5 cellular contexts compared by ENCODE assay signal in genomic region chr16:14544846-14545245, GRCh38.
DNase-seq lines count a peak whose midpoint lies in the region; ATAC-seq and TF ChIP-seq lines count a peak whose summit lies in the region.
"Not testable (repeated sequence)": the region's sequence is repeated elsewhere in the genome, so short reads cannot be mapped to it uniquely, and the experiment has no call there.

No MANE protein-coding gene starts in this region.

- H3K4me3 ChIP-seq in body of pancreas, hepatocyte, right lobe of liver: not testable (repeated sequence)

- not testable (repeated sequence) for H4K5ac ChIP-seq in H9 (ENCODE audit: insufficient read length, low read depth, low read length)

- H2BK120ac ChIP-seq in H9 (ENCODE audit: low read depth, low read length, poor library complexity, severe bottlenecking): not testable (repeated sequence)

- not testable (repeated sequence) for H3K27me3 Mint-ChIP-seq in H9 (ENCODE audit: low read depth); stimulated activated naive B cell treated with anti-CD40 and anti-IgM and Interleukin-4, amounts not matched to agents 10 μg/mL and 1 μg/mL and 100 μg/mL, for 72 hours

- H3K9me3 ChIP-seq in H9 (ENCODE audit: control insufficient read depth, low read depth, low read length); body of pancreas; right lobe of liver: not testable (repeated sequence)
- peaks cover 14% of the 10 kb centered on the region for H3K9me3 ChIP-seq in hepatocyte (ENCODE audit: low read depth)

- H3K36me3 Mint-ChIP-seq in H9 (ENCODE audit: insufficient read depth in 1 of 3, low read depth in 3 of 3): peaks cover 27 to 53% (median 29%) of the 10 kb centered on the region in 3 experiments
- peaks cover 38 to 56% of the 10 kb centered on the region in 2 donors for H3K36me3 Mint-ChIP-seq in stimulated activated naive B cell treated with anti-CD40 and anti-IgM and Interleukin-4, amounts not matched to agents 10 μg/mL and 1 μg/mL and 100 μg/mL, for 72 hours

- not testable (repeated sequence) for H3K27ac ChIP-seq in H9 (ENCODE audit: insufficient read length, low read depth, low read length)
- peak overlapping the region in 3 of 4 donors; percentile 25 to 47 (median 44) for H3K27ac ChIP-seq in body of pancreas
- peak overlapping the region; percentile 47 for H3K27ac ChIP-seq in hepatocyte
- H3K27ac ChIP-seq in right lobe of liver: peak overlapping the region in 2 of 3 donors; percentile 21 to 59

- H3K9ac ChIP-seq in H9 (ENCODE audit: extremely low read depth, insufficient read length, low read length): not testable (repeated sequence)

- H4K20me1 ChIP-seq in H9 (ENCODE audit: control insufficient read depth, insufficient read depth, insufficient read length); hepatocyte (ENCODE audit: insufficient read depth, poor library complexity, severe bottlenecking): not testable (repeated sequence)

- H2AK5ac ChIP-seq in H9 (ENCODE audit: insufficient read length, low read length): not testable (repeated sequence)

- not testable (repeated sequence) for H3K36me3 ChIP-seq in body of pancreas (replicated peaks in 1 of 2; ENCODE audit: insufficient read depth in 1 of 2, low read depth in 2 of 2); hepatocyte (replicated peaks; ENCODE audit: insufficient read depth, low read depth); right lobe of liver

- H3K9me2 ChIP-seq in hepatocyte (replicated peaks; ENCODE audit: insufficient read depth): not testable (repeated sequence)

- not testable (repeated sequence) for DNase-seq in H9; body of pancreas; hepatocyte (ENCODE audit: low spot score); right lobe of liver; stimulated activated naive B cell treated with anti-CD40 and anti-IgM and Interleukin-4, amounts not matched to agents 10 μg/mL and 1 μg/mL and 100 μg/mL, for 72 hours

- not testable (repeated sequence) for H3K9me3 Mint-ChIP-seq in H9; stimulated activated naive B cell treated with anti-CD40 and anti-IgM and Interleukin-4, amounts not matched to agents 10 μg/mL and 1 μg/mL and 100 μg/mL, for 72 hours

- H3K23me2 ChIP-seq in H9 (ENCODE audit: insufficient read length, low read depth, low read length, poor library complexity, severe bottlenecking): not testable (repeated sequence)

- not testable (repeated sequence) for H4K91ac ChIP-seq in H9 (ENCODE audit: insufficient read length, low read depth, low read length)

- not testable (repeated sequence) for H3K4me1 ChIP-seq in H9 (ENCODE audit: insufficient read depth, low read length); hepatocyte (ENCODE audit: insufficient read depth)
- H3K4me1 ChIP-seq in body of pancreas: peaks cover 46% of the 10 kb centered on the region
- peaks cover 0 to 23% (median 7%) of the 10 kb centered on the region in 4 donors for H3K4me1 ChIP-seq in right lobe of liver

- H3K27ac Mint-ChIP-seq in H9: peak overlapping the region in 2 of 3 experiments; percentile 49 to 77; a peak in 2 of 7 replicates
- peak overlapping the region; percentile 37 for H3K27ac Mint-ChIP-seq in stimulated activated naive B cell treated with anti-CD40 and anti-IgM and Interleukin-4, amounts not matched to agents 10 μg/mL and 1 μg/mL and 100 μg/mL, for 72 hours

- not testable (repeated sequence) for H3K56ac ChIP-seq in H9 (ENCODE audit: insufficient read length, low read depth, low read length)

- not testable (repeated sequence) for H2AFZ ChIP-seq in H9 (ENCODE audit: low read length); hepatocyte

- intact Hi-C loops in body of pancreas (cut with DNase I); right lobe of liver (cut with DNase I): not testable (repeated sequence)

- H3K23ac ChIP-seq in H9 (ENCODE audit: insufficient read length, low read depth, low read length): not testable (repeated sequence)

- not testable (repeated sequence) for H4K8ac ChIP-seq in H9 (replicated peaks; ENCODE audit: insufficient read length, low read depth, low read length)

- not testable (repeated sequence) for ATAC-seq in body of pancreas; right lobe of liver; stimulated activated naive B cell treated with anti-CD40 and anti-IgM and Interleukin-4, amounts not matched to agents 10 μg/mL and 1 μg/mL and 100 μg/mL, for 72 hours (replicated peaks)

- H3K79me2 ChIP-seq in H9 (ENCODE audit: insufficient read depth, low read length): not testable (repeated sequence)
- H3K79me2 ChIP-seq in hepatocyte: peaks cover 11% of the 10 kb centered on the region

- not testable (repeated sequence) for TF ChIP-seq CTCF in H9 (conservative IDR thresholded peaks at IDR 0.05); body of pancreas (IDR thresholded peaks at IDR 0.05); hepatocyte (IDR thresholded peaks at IDR 0.05; ENCODE audit: poor library complexity); right lobe of liver (IDR thresholded peaks at IDR 0.05)

- not testable (repeated sequence) for H3K18ac ChIP-seq in H9 (ENCODE audit: insufficient read length, low read depth, low read length)

- not testable (repeated sequence) for H2BK20ac ChIP-seq in H9 (ENCODE audit: low read depth, low read length, poor library complexity, severe bottlenecking)

- not testable (repeated sequence) for TF ChIP-seq POLR2A in body of pancreas (IDR thresholded peaks at IDR 0.05); right lobe of liver (IDR thresholded peaks at IDR 0.05)

- not testable (repeated sequence) for H2BK15ac ChIP-seq in H9 (ENCODE audit: low read depth, low read length)

- H3K79me1 ChIP-seq in H9 (ENCODE audit: insufficient read depth, low read depth, low read length, poor library complexity, severe bottlenecking): not testable (repeated sequence)

- not testable (repeated sequence) for H3K4me2 ChIP-seq in H9 (ENCODE audit: insufficient read depth, insufficient read length, low read length)
- peak overlapping the region; percentile 38 for H3K4me2 ChIP-seq in hepatocyte

- no CpG with 5 or more reads among the region's 4 CpGs for WGBS in H9 (ENCODE audit: extremely low coverage, insufficient read length, low lambda C conversion rate)
- 61 to 67% methylated on average over 4 of the region's 4 CpGs for WGBS in body of pancreas, 2 donors
- WGBS in hepatocyte (ENCODE audit: low lambda C conversion rate, missing lambda C conversion rate): 88% methylated on average over 4 of the region's 4 CpGs
- WGBS in right lobe of liver (ENCODE audit: insufficient coverage, low coverage, low lambda C conversion rate, missing lambda C conversion rate): 28% methylated on average over 4 of the region's 4 CpGs

- H3K4me1 Mint-ChIP-seq in H9: peaks cover 15 to 17% of the 10 kb centered on the region in 2 experiments
- H3K4me1 Mint-ChIP-seq in stimulated activated naive B cell treated with anti-CD40 and anti-IgM and Interleukin-4, amounts not matched to agents 10 μg/mL and 1 μg/mL and 100 μg/mL, for 72 hours: not testable (repeated sequence)

- H3K4ac ChIP-seq in H9 (ENCODE audit: low read depth, low read length): not testable (repeated sequence)

- H2BK12ac ChIP-seq in H9 (ENCODE audit: insufficient read length, low read depth, low read length): not testable (repeated sequence)

- not testable (repeated sequence) for H3T11ph ChIP-seq in H9 (ENCODE audit: low read length)

- not testable (repeated sequence) for H3K4me3 Mint-ChIP-seq in H9; stimulated activated naive B cell treated with anti-CD40 and anti-IgM and Interleukin-4, amounts not matched to agents 10 μg/mL and 1 μg/mL and 100 μg/mL, for 72 hours

- not testable (repeated sequence) for H3K27me3 ChIP-seq in H9 (ENCODE audit: insufficient read depth, low read length); body of pancreas; hepatocyte; right lobe of liver

- H2BK5ac ChIP-seq in H9 (ENCODE audit: insufficient read length, low read length): not testable (repeated sequence)

- not testable (repeated sequence) for H3K14ac ChIP-seq in H9 (ENCODE audit: insufficient read depth, low read length)
